ENCODE assay signal across 9 cellular contexts in the genomic region with DNA sequence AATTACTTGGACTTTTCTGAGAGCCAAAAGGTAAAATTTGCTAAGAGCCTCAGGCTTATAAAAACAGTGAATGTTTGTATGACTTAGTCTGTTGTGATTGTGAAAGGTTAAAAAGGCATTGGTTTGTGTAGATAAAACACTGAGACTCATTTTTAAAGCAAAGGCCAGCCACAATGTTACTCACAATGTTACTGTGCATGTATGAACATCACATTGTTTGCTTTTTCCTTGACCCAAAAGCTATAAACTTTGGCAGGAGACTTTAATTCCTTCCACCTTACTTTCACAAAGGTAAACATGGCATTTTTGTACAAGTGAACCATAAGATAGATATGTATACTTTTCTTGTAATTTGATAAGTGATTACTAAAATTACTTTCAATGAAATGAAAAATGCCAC.
"Had no signal": no experiment of that assay in that cellular context is flagged by ENCODE, and none has a peak within 500 bp of the region (broad histone marks: within the 10 kb centered on the region; RNA-seq: fewer than 3 reads in every experiment).

No MANE protein-coding gene starts in this region.

- H2AFZ ChIP-seq: GM23248 had no signal

- DNase-seq: GM23248, GOT3, H7, HFFc6, IMR-90 had no signal

- H3K4me1 ChIP-seq: HAP-1 had no signal

- H3K9ac ChIP-seq: GM23248 had no signal

- H3K4me3 ChIP-seq: GM23248, HAP-1, K562 had no signal

- H3K36me3 ChIP-seq: HAP-1 had no signal

- ATAC-seq: HCT116, K562 had no signal

- FAIRE-seq: HTR-8/SVneo, K562 had no signal

- H3K9me3 ChIP-seq: HAP-1 had no signal

- H3K27ac ChIP-seq: GM23248 had no signal
